In the genomic region with DNA sequence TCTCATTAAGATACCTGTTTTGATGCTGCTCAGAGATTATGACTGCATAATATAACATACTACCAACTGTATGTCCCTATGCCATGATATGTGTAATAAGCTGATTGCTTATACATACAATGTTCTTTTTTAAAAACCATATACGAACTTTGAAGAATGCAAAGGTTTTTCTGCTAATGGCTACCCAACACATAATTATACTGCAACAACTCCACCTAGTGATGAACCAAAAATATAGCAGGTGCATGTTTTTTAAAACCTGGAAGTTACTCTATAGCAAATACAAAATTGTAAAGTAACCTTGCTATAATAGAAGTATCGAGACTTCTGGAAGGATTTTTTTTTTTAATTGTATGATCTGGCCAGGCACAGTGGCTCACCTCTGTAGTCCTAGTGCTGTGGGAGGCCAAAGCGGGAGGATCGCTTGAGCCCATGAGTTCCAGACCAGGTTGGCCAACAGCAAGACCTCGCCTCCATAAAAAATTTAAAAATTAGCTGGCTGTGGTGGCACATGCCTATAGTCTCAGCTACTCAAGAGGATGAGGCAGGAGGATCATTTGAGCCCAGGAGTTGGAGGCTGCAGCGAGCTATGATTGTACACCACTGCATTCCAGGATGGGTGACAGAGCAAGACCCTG, we compare ENCODE assay signal across 9 cellular contexts. TPM values are rescaled to one million over a fixed set of nuclear protein-coding genes. Genes with fewer than 3 reads are reported as not detected.
A peak's percentile ranks its signal among the peaks of the same experiment; 100 is the strongest.
DNase-seq lines count a peak whose midpoint lies in the region; ATAC-seq, FAIRE-seq and TF ChIP-seq lines count a peak whose summit lies in the region.
"Had no signal": no experiment of that assay in that cellular context is flagged by ENCODE, and none has a peak within 500 bp of the region (broad histone marks: within the 10 kb centered on the region; RNA-seq: fewer than 3 reads in every experiment).

No MANE protein-coding gene starts in this region.

- H3K27ac ChIP-seq in CD8-positive, alpha-beta T cell (ENCODE audit: low read depth, low read length): no peak overlapping the region
- H3K27ac ChIP-seq in pancreas: no peak overlapping the region

- no peak for DNase-seq in CD8-positive, alpha-beta T cell
- DNase-seq in RKO (ENCODE audit: low spot score): peak; percentile 61
- DNase-seq in fibroblast of peridontal ligament (ENCODE audit: extremely low read depth): peak; percentile 59
- no peak for DNase-seq in pancreas

- H3K27me3 ChIP-seq in CD8-positive, alpha-beta T cell (ENCODE audit: insufficient read depth, low read length): no peaks in the 10 kb centered on the region
- H3K27me3 ChIP-seq in pancreas: no peaks in the 10 kb centered on the region

- H3K27ac Mint-ChIP-seq in CD8-positive, alpha-beta T cell: no peak overlapping the region
- H3K27ac Mint-ChIP-seq: memory B cell had no signal

- peak; percentile 66 for ATAC-seq in CD8-positive, alpha-beta T cell
- ATAC-seq in HG03354 (IDR thresholded peaks at IDR 0.05; ENCODE audit: poor library complexity, severe bottlenecking, unreplicated experiment) (peak; percentile 51), pancreas (peak; percentile 70 to 86 (median 81)), HG03442 (IDR thresholded peaks at IDR 0.05; ENCODE audit: unreplicated experiment) (no peak), GM18909 (IDR thresholded peaks at IDR 0.05; ENCODE audit: poor library complexity, unreplicated experiment) (no peak), GM19351 (IDR thresholded peaks at IDR 0.05; ENCODE audit: unreplicated experiment) (no peak)

- POLR2A ChIA-PET in CD8-positive, alpha-beta T cell (lab: Charles Lee): interaction anchor here (0.7 kb wide), 1 partner anchor 1529 kb away, joined by 3 read pairs; no protein-coding TSS in a partner anchor

- CTCF ChIA-PET in CD8-positive, alpha-beta T cell (lab: Charles Lee): interaction anchor here (0.6 to 3.4 kb wide), 11 partner anchors 10 to 443 kb away, joined by 3 to 16 read pairs (median 6); no protein-coding TSS in a partner anchor

- peak; percentile 89 for FAIRE-seq in pancreas (lab: Jason Lieb, UNC)

- no peaks in the 10 kb centered on the region for H3K9me3 Mint-ChIP-seq in CD8-positive, alpha-beta T cell
- H3K9me3 Mint-ChIP-seq: memory B cell had no signal

- intact Hi-C loops in CD8-positive, alpha-beta T cell (cut with DNase I, micrococcal nuclease): loop anchor here (1.0 to 2.0 kb wide), 3 partner anchors 332 to 440 kb away; no protein-coding TSS in a partner anchor
- intact Hi-C loops in pancreas (cut with DNase I): loop anchor here in 1 of 3 donors (10.0 kb wide), 2 partner anchors 330 to 440 kb away; no protein-coding TSS in a partner anchor

- WGBS in pancreas, 2 donors: 60 to 62% methylated on average over 6 of the region's 6 CpGs

- H3K9me3 ChIP-seq in CD8-positive, alpha-beta T cell (ENCODE audit: low read length): no peaks in the 10 kb centered on the region
- H3K9me3 ChIP-seq in pancreas: no peaks in the 10 kb centered on the region

- peak; percentile 66 for TF ChIP-seq CTCF in CD8-positive, alpha-beta T cell (IDR thresholded peaks at IDR 0.05)
- TF ChIP-seq CTCF in pancreas (IDR thresholded peaks at IDR 0.05): peak in 3 of 4 donors; percentile 16 to 53 (median 35)

- no peaks in the 10 kb centered on the region for H3K27me3 Mint-ChIP-seq in CD8-positive, alpha-beta T cell (ENCODE audit: low read depth)

- no peaks in the 10 kb centered on the region for H3K36me3 ChIP-seq in CD8-positive, alpha-beta T cell (ENCODE audit: insufficient read depth, low read length)
- H3K36me3 ChIP-seq in pancreas: no peaks in the 10 kb centered on the region

- H3K4me3 Mint-ChIP-seq in CD8-positive, alpha-beta T cell: no peak overlapping the region
- H3K4me3 Mint-ChIP-seq: memory B cell had no signal

- H3K4me3 ChIP-seq in CD8-positive, alpha-beta T cell (ENCODE audit: low read depth, low read length): no peak overlapping the region
- no peak overlapping the region for H3K4me3 ChIP-seq in pancreas

- H3K4me1 Mint-ChIP-seq in CD8-positive, alpha-beta T cell (ENCODE audit: low read depth): peaks cover 3% of the 10 kb centered on the region
- H3K4me1 Mint-ChIP-seq: memory B cell had no signal

- no peaks in the 10 kb centered on the region for H3K36me3 Mint-ChIP-seq in CD8-positive, alpha-beta T cell
- H3K36me3 Mint-ChIP-seq: memory B cell had no signal

- no peaks in the 10 kb centered on the region for H3K4me1 ChIP-seq in CD8-positive, alpha-beta T cell (ENCODE audit: insufficient read depth, low read length)
- H3K4me1 ChIP-seq in pancreas: no peaks in the 10 kb centered on the region

RNA-seq across cellular contexts. Expression of a gene that starts 49.1 kb away (rescaled TPM):
- total RNA-seq in CD8-positive, alpha-beta T cell: 1 to 10 TPM; 2.2 to 3.2 TPM
- total RNA-seq in pancreas: 1 to 10 TPM in 4 of 6 donors, under 1 TPM in 2; 0.56 to 3.6 (median 1.5) TPM
- polyA plus RNA-seq in pancreas: 1 to 10 TPM in 1 of 2 donors, under 1 TPM in 1; 0.61 to 1.5 TPM

Comparison
In these comparisons a context has a peak if more than half of its experiments do, and no peak if none do; other contexts are left out.
1. ATAC-seq: peak in CD8-positive, alpha-beta T cell (single experiment), HG03354 (single experiment) and pancreas (4 of 4); none in HG03442 (single experiment), GM18909 (single experiment) and GM19351 (single experiment).
2. DNase-seq: peak in RKO (single experiment) and fibroblast of peridontal ligament (single experiment); none in CD8-positive, alpha-beta T cell (0 of 7) and pancreas (0 of 6).